1 cellular context compared by ENCODE assay signal in the genomic region with DNA sequence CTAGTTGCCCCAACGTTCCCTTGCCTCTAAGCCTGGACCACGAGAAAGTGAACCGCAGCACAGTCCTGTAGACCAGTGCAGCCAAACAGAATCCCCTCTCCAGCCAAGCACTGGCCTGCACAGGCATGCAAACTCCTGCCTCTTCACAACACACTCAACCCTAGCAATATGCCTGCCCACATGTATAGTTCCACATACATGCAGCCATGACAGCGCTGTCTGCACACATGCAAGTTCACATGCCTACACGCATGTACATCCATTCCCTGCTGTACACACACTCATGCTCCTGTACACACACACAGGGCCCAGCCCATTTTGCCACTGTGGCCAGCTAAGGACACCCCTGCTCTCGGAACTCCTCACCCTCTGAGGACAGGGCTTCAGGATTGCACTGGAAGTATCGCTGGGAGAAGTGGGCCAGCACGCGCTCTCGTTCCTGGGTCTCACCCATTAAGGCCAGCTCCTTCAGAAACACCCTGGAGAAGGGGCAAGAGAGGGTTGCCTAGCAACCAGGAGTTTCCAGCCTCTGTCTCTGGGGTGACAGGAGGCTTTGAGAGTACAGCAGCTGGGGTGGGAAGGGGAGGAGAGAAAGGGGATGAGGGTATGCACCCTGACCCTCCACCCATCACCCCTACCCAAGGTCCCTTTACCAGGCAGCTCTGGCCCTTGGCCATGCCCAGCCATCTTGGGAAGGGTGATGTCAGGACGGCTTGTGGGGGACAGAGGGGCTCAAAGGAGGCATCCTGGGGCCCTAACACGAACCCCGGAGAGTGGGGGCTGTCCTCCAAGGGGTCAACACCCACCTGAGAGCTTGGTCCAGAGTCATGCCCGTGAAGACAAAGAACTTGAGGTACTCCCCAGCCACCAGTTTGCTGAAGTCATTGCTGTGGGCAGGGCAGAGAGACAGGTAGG.
TF ChIP-seq lines count a peak whose summit lies in the region.

No MANE protein-coding gene starts in this region.

TF ChIP-seq in SK-N-SH, 30 proteins besides CTCF, POLR2A, EP300 and RAD21 (continued from another document):
- TF ChIP-seq NFIC (IDR thresholded peaks at IDR 0.05; ENCODE audit: borderline replicate concordance) (no peak), CHD2 (IDR thresholded peaks at IDR 0.05; ENCODE audit: low read length, partially characterized antibody) (no peak), MXI1 (IDR thresholded peaks at IDR 0.05; ENCODE audit: low read depth, low read length) (no peak), JUND (IDR thresholded peaks at IDR 0.05) (no peak), FOXJ3 (CRISPR knock-in tag; IDR thresholded peaks at IDR 0.05) (no peak), YY1 (IDR thresholded peaks at IDR 0.05; ENCODE audit: low read depth) (no peak)
- TF ChIP-seq, protein P1, sequence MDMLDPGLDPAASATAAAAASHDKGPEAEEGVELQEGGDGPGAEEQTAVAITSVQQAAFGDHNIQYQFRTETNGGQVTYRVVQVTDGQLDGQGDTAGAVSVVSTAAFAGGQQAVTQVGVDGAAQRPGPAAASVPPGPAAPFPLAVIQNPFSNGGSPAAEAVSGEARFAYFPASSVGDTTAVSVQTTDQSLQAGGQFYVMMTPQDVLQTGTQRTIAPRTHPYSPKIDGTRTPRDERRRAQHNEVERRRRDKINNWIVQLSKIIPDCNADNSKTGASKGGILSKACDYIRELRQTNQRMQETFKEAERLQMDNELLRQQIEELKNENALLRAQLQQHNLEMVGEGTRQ (IDR thresholded peaks at IDR 0.05; ENCODE audit: borderline replicate concordance, low read depth, low read length) = no peak
